27 cellular contexts compared by ENCODE assay signal in genomic region chr2:2777876-2778275, GRCh38.
"Had no signal": no experiment of that assay in that cellular context is flagged by ENCODE, and none has a peak within 500 bp of the region (broad histone marks: within the 10 kb centered on the region; RNA-seq: fewer than 3 reads in every experiment).

No MANE protein-coding gene starts in this region.

- H3K4me1 ChIP-seq: adrenal gland, ascending aorta had no signal

- H3K9me3 ChIP-seq: adrenal gland, ascending aorta had no signal

- H3K27ac ChIP-seq: adrenal gland, ascending aorta, cardiac muscle cell, VCaP had no signal

- H3K27me3 ChIP-seq: adrenal gland, ascending aorta, cardiac muscle cell had no signal

- H3K36me3 ChIP-seq: adrenal gland, ascending aorta, cardiac muscle cell had no signal

- DNase-seq: activated B cell treated with CpG ODN at 0.5 μM for 24 hours; activated CD4-positive, alpha-beta memory T cell treated with anti-CD3 and anti-CD28 coated beads for 36 hours; activated CD4-positive, alpha-beta T cell treated with anti-CD3 and anti-CD28 coated beads for 4 hours; activated CD4-positive, alpha-beta T cell treated with anti-CD3 and anti-CD28 coated beads, Interleukin-2, amount 10 ng/mL, durations not matched to agents 24 days and 14 days; activated CD4-positive, alpha-beta T cell treated with anti-CD3 and anti-CD28 coated beads, Interleukin-2, amount 50 U/mL, for 1 hour; activated CD4-positive, alpha-beta T cell treated with anti-CD3 and anti-CD28 coated beads, Interleukin-2, amount 50 U/mL, for 4 hours; activated CD4-positive, CD25-positive, alpha-beta regulatory T cell treated with anti-CD3 and anti-CD28 coated beads, Interleukin-2, amount 50 U/mL, for 72 hours; activated CD8-positive, alpha-beta memory T cell treated with anti-CD3 and anti-CD28 coated beads, Interleukin-2, amount 50 U/mL, for 4 hours; activated CD8-positive, alpha-beta T cell treated with anti-CD3 and anti-CD28 coated beads for 36 hours; activated gamma-delta T cell treated with Interleukin-2 at 50 U/mL for 16 hours; activated naive CD4-positive, alpha-beta T cell; activated naive CD4-positive, alpha-beta T cell treated with anti-CD3 and anti-CD28 coated beads for 36 hours; activated naive CD4-positive, alpha-beta T cell treated with anti-CD3 and anti-CD28 coated beads, Interleukin-2, amount 50 U/mL, for 16 hours; activated naive CD8-positive, alpha-beta T cell treated with anti-CD3 and anti-CD28 coated beads for 36 hours; activated T-cell treated with anti-CD3 and anti-CD28 coated beads for 4 hours; activated T-cell treated with anti-CD3 and anti-CD28 coated beads, Interleukin-2, amount 50 U/mL, for 1 hour; activated T-cell treated with anti-CD3 and anti-CD28 coated beads, Interleukin-2, amount 50 U/mL, for 4 hours; activated T-cell treated with anti-CD3 and anti-CD28 coated beads, Interleukin-2, amount 50 U/mL, for 72 hours; adrenal gland; amniotic stem cell; central memory CD4-positive, alpha-beta T cell; T-helper 1 cell; T-helper 2 cell; T-helper 9 cell had no signal

- H3K4me3 ChIP-seq: adrenal gland, ascending aorta, cardiac muscle cell had no signal
